Comparison of ENCODE assay signal across 8 cellular contexts in genomic region chr16:89289428-89290395, GRCh38.
DNase-seq lines count a peak whose midpoint lies in the region; TF ChIP-seq lines count a peak whose summit lies in the region.

No MANE protein-coding gene starts in this region.

- no peak overlapping the region for H3K4me3 Mint-ChIP-seq in endodermal cell

- DNase-seq in AG08395 (ENCODE audit: low spot score), result peak; percentile 96
- DNase-seq in GM13977 (ENCODE audit: low spot score), result peak; percentile 96
- DNase-seq in NCI-H82 (lab: John Stamatoyannopoulos, UW), result peak; percentile 80
- peak; percentile 33 to 50 for DNase-seq in activated CD8-positive, alpha-beta memory T cell treated with anti-CD3 and anti-CD28 coated beads for 4 hours (ENCODE audit: low read depth in 2 of 2)
- DNase-seq in endodermal cell, result peak; percentile 95
- peak; percentile 13 for DNase-seq in middle frontal gyrus (ENCODE audit: extremely low spot score, low spot score)
- peak; percentile 44 for DNase-seq in stimulated activated CD8-positive, alpha-beta memory T cell treated with anti-CD3 and anti-CD28 coated beads, Interleukin-7, amount 100 ng/mL, for 24 hours (ENCODE audit: low read depth)
- DNase-seq in NCI-H128 (lab: John Stamatoyannopoulos, UW; ENCODE audit: unreplicated experiment), result no peak

- in situ Hi-C loops in GM13977 (cut with MboI; ENCODE audit: low pct_unique_long_range_greater_than_20kb, low sequenced_read_pairs, unreplicated experiment), result no loop called here

- no peak overlapping the region for H3K4me3 ChIP-seq in endodermal cell (ENCODE audit: low read length)

- H3K9me3 Mint-ChIP-seq in endodermal cell, result no peaks in the 10 kb centered on the region

- no peak overlapping the region for H3K27ac ChIP-seq in endodermal cell (ENCODE audit: low read depth, low read length)

- H3K36me3 ChIP-seq in endodermal cell (ENCODE audit: control insufficient read depth, insufficient read depth, low read length), result peaks cover 54% of the 10 kb centered on the region

- no peaks in the 10 kb centered on the region for H3K27me3 Mint-ChIP-seq in endodermal cell (ENCODE audit: insufficient read depth)

- H3K9me3 ChIP-seq in endodermal cell (ENCODE audit: control insufficient read depth, low read length), result no peaks in the 10 kb centered on the region

- WGBS in endodermal cell (ENCODE audit: insufficient coverage in 1 of 2, insufficient read length in 1 of 2), 2 experiments, result 75 to 84% methylated on average over 12 to 21 of the region's 25 CpGs

- H3K4me1 ChIP-seq in endodermal cell (ENCODE audit: control insufficient read depth, insufficient read depth, low read length), result peaks cover 13% of the 10 kb centered on the region

- H3K27me3 ChIP-seq in endodermal cell (ENCODE audit: control insufficient read depth, insufficient read depth, low read length, poor library complexity, severe bottlenecking), result no peaks in the 10 kb centered on the region

- peak overlapping the region; percentile 91 for H3K27ac Mint-ChIP-seq in endodermal cell

- TF ChIP-seq CTCF in GM13977 (IDR thresholded peaks at IDR 0.05; ENCODE audit: extremely low read depth, insufficient read depth, missing control alignments) (peak; percentile 81), endodermal cell (conservative IDR thresholded peaks at IDR 0.05) (peak; percentile 93)

- H3K4me1 Mint-ChIP-seq in endodermal cell, result peaks cover 44% of the 10 kb centered on the region

- H3K9ac ChIP-seq in endodermal cell (ENCODE audit: extremely low read depth, low read length, poor library complexity, severe bottlenecking), result no peak overlapping the region

- H3K36me3 Mint-ChIP-seq in endodermal cell (ENCODE audit: low read depth), result peaks cover 33% of the 10 kb centered on the region
